1 cellular context compared by ENCODE assay signal in the genomic region with DNA sequence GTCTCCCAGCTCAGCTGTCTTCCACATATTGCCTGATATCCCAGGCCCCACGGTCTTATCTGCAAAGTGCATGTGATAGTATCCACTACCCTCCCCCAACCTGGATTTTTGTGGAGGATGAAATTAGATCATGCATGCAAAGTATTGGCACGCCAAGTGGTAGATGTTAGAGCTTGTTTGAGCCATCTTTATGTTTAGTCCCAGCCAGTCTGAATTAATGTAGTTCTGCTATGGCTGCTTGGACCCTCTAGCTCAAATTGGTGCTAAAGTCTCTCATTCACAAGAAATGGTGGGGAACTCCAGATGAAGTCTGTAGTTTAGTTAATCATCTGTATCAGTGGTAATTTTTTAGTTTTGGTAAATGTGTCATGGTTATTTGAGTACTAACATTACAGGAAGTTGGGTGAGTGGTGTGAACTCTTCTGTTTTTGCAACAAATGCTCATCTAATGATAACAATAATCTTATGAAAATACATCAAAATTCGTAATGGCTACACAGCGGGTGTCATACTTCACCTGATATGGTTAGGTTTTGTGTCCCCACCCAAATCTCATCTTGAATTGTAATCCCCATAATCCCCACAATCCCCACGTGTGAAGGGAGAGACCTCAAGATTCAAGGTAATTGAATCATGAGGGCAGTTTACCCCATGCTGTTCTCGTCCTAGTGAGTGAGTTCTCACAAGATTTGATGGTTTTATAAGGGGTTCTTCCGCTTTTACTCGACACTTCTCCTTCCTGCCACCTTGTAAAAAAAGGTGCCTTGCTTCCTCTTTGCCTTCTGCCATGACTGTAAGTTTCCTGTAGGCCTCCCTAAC.
TF ChIP-seq lines count a peak whose summit lies in the region.

No MANE protein-coding gene starts in this region.

TF ChIP-seq in IMR-90, 13 proteins besides CTCF, POLR2A, EP300 and RAD21:
- no peak for TF ChIP-seq RFX5 (IDR thresholded peaks at IDR 0.05; ENCODE audit: low read depth, low read length)
- no peak for TF ChIP-seq BHLHE40 (IDR thresholded peaks at IDR 0.05; ENCODE audit: low read depth, low read length)
- TF ChIP-seq ELK1 (IDR thresholded peaks at IDR 0.05; ENCODE audit: borderline replicate concordance, low read depth, low read length), result no peak
- no peak for TF ChIP-seq CHD1 (IDR thresholded peaks at IDR 0.05; ENCODE audit: low read depth, low read length)
- TF ChIP-seq NFE2L2 (IDR thresholded peaks at IDR 0.05; ENCODE audit: low read depth, low read length), result no peak
- no peak for TF ChIP-seq SMC3 (IDR thresholded peaks at IDR 0.05; ENCODE audit: low read depth, low read length)
- no peak for TF ChIP-seq FOS (IDR thresholded peaks at IDR 0.05; ENCODE audit: low read depth, low read length)
- no peak for TF ChIP-seq MXI1 (IDR thresholded peaks at IDR 0.05; ENCODE audit: borderline replicate concordance, low read depth, low read length)
- TF ChIP-seq RCOR1 (IDR thresholded peaks at IDR 0.05; ENCODE audit: insufficient replicate concordance, low read length), result no peak
- no peak for TF ChIP-seq MAFK (IDR thresholded peaks at IDR 0.05; ENCODE audit: low read depth, low read length)
- TF ChIP-seq CEBPB (IDR thresholded peaks at IDR 0.05; ENCODE audit: low read depth, low read length), result no peak
- TF ChIP-seq USF2 (IDR thresholded peaks at IDR 0.05; ENCODE audit: low read depth, low read length), result no peak
- TF ChIP-seq MAZ (IDR thresholded peaks at IDR 0.05; ENCODE audit: borderline replicate concordance, low read depth, low read length), result no peak
TF ChIP-seq in IMR-90: peak in this region for 0.
